Comparison of ENCODE assay signal across 23 cellular contexts in genomic region chr17:71402007-71402406, GRCh38.
"Had no signal": no experiment of that assay in that cellular context is flagged by ENCODE, and none has a peak within 500 bp of the region (broad histone marks: within the 10 kb centered on the region; RNA-seq: fewer than 3 reads in every experiment).

No MANE protein-coding gene starts in this region.

- FAIRE-seq: colon, endothelial cell of umbilical vein had no signal

- ATAC-seq: naive thymus-derived CD8-positive, alpha-beta T cell; psoas muscle; sciatic nerve; stimulated activated memory B cell treated with anti-CD40 and anti-IgM and Interleukin-4, amounts not matched to agents 10 μg/mL and 1 μg/mL and 100 μg/mL, for 72 hours; stimulated activated naive CD8-positive, alpha-beta T cell treated with anti-CD3 and anti-CD28 coated beads, Interleukin-15, amount 100 ng/mL, for 72 hours had no signal

- H3K9me3 Mint-ChIP-seq: endodermal cell; stimulated activated naive CD8-positive, alpha-beta T cell treated with anti-CD3 and anti-CD28 coated beads, Interleukin-15, amount 100 ng/mL, for 72 hours had no signal

- H3K9me3 ChIP-seq: esophagus muscularis mucosa, mucosa of descending colon, neutrophil, psoas muscle, thoracic aorta, transverse colon had no signal

- H3K4me3 ChIP-seq: esophagus muscularis mucosa, hepatocyte, mucosa of descending colon, psoas muscle, spleen, thoracic aorta, transverse colon had no signal

- H3K27me3 ChIP-seq: esophagus muscularis mucosa, hepatocyte, neutrophil, spleen, transverse colon had no signal

- H3K4me3 Mint-ChIP-seq: endodermal cell; naive thymus-derived CD8-positive, alpha-beta T cell; stimulated activated memory B cell treated with anti-CD40 and anti-IgM and Interleukin-4, amounts not matched to agents 10 μg/mL and 1 μg/mL and 100 μg/mL, for 72 hours; stimulated activated naive CD8-positive, alpha-beta T cell treated with anti-CD3 and anti-CD28 coated beads, Interleukin-15, amount 100 ng/mL, for 72 hours had no signal

- H3K27ac Mint-ChIP-seq: endodermal cell; naive thymus-derived CD8-positive, alpha-beta T cell; stimulated activated memory B cell treated with anti-CD40 and anti-IgM and Interleukin-4, amounts not matched to agents 10 μg/mL and 1 μg/mL and 100 μg/mL, for 72 hours; stimulated activated naive CD8-positive, alpha-beta T cell treated with anti-CD3 and anti-CD28 coated beads, Interleukin-15, amount 100 ng/mL, for 72 hours had no signal

- H3K27me3 Mint-ChIP-seq: naive thymus-derived CD8-positive, alpha-beta T cell; stimulated activated memory B cell treated with anti-CD40 and anti-IgM and Interleukin-4, amounts not matched to agents 10 μg/mL and 1 μg/mL and 100 μg/mL, for 72 hours; stimulated activated naive CD8-positive, alpha-beta T cell treated with anti-CD3 and anti-CD28 coated beads, Interleukin-15, amount 100 ng/mL, for 72 hours had no signal

- H3K36me3 Mint-ChIP-seq: naive thymus-derived CD8-positive, alpha-beta T cell; stimulated activated memory B cell treated with anti-CD40 and anti-IgM and Interleukin-4, amounts not matched to agents 10 μg/mL and 1 μg/mL and 100 μg/mL, for 72 hours had no signal

- H2AFZ ChIP-seq: hepatocyte had no signal

- H3K4me1 Mint-ChIP-seq: naive thymus-derived CD8-positive, alpha-beta T cell; stimulated activated memory B cell treated with anti-CD40 and anti-IgM and Interleukin-4, amounts not matched to agents 10 μg/mL and 1 μg/mL and 100 μg/mL, for 72 hours; stimulated activated naive CD8-positive, alpha-beta T cell treated with anti-CD3 and anti-CD28 coated beads, Interleukin-15, amount 100 ng/mL, for 72 hours had no signal

- H3K27ac ChIP-seq: esophagus muscularis mucosa, neutrophil, psoas muscle, spleen, thoracic aorta, transverse colon had no signal

- DNase-seq: dermis blood vessel endothelial cell; effector CD4-positive, alpha-beta T cell; endodermal cell; head of caudate nucleus; kidney glomerular epithelial cell; mucosa of descending colon; naive thymus-derived CD8-positive, alpha-beta T cell; psoas muscle; retina; spleen; stimulated activated CD4-positive, alpha-beta T cell treated with anti-CD3 and anti-CD28 coated beads, Interleukin-15, amount 100 ng/mL, for 24 hours; stimulated activated CD4-positive, alpha-beta T cell treated with anti-CD3 and anti-CD28 coated beads, Interleukin-1b, Interleukin-23, amount 100 ng/mL, for 48 hours; stimulated activated CD4-positive, alpha-beta T cell treated with anti-CD3 and anti-CD28 coated beads, Interleukin-4, amount 100 ng/mL, for 24 hours; stimulated activated naive CD8-positive, alpha-beta T cell treated with anti-CD3 and anti-CD28 coated beads, Interleukin-15, amount 100 ng/mL, for 72 hours; transverse colon had no signal

- H3K4me1 ChIP-seq: esophagus muscularis mucosa, psoas muscle, spleen, transverse colon had no signal

- H3K36me3 ChIP-seq: esophagus muscularis mucosa, neutrophil, spleen, thoracic aorta, transverse colon had no signal
